ENCODE assay signal across 19 cellular contexts in the genomic region with DNA sequence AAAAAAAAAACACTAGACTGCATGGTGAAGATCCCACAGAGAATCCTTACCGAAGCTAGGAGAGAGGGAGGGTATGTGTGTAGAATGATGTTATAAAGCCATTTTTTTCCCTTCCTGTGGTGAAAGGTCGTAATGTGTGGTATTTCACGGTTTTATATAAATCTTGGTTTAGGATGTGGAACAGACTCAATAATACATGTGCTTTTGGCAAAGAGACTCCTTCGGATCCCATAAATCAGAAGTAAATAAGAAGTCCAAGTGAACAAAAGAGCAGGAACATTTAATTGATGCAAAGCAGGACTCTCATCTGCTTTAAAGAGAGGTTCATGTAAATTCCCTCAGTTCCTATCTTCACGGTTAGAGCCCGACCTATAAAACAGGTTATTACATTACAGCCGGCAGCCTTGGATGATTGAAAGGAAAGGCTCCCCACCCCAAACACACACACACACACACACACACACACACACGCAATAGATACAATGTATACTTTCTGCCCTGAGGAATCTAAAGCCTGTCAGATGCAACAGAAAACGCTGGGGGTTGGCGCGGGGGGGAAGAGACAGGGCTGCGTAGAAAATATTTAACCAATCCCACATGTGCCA.
DNase-seq lines count a peak whose midpoint lies in the region; ATAC-seq lines count a peak whose summit lies in the region.
"Had no signal": no experiment of that assay in that cellular context is flagged by ENCODE, and none has a peak within 500 bp of the region (broad histone marks: within the 10 kb centered on the region; RNA-seq: fewer than 3 reads in every experiment).

No MANE protein-coding gene starts in this region.

- peak; percentile 60 for DNase-seq in NCI-H1417 treated with DMSO at 0.1 percent for 48 hours (lab: John Stamatoyannopoulos, UW)
- DNase-seq in NCI-H1417 (lab: John Stamatoyannopoulos, UW) = no peak
- DNase-seq in NCI-H526 treated with DMSO at 0.1 percent for 48 hours (lab: John Stamatoyannopoulos, UW) = peak; percentile 90
- peak; percentile 14 for DNase-seq in epidermal melanocyte (ENCODE audit: insufficient read length, low spot score)
- DNase-seq in retina = peak; percentile 21
- DNase-seq in COLO668 (lab: John Stamatoyannopoulos, UW; ENCODE audit: unreplicated experiment) = no peak
- no peak for DNase-seq in hepatic stellate cell (ENCODE audit: low spot score)
- DNase-seq: activated naive CD4-positive, alpha-beta T cell treated with Interleukin-2 at 50 U/mL for 16 hours; CD8-positive, alpha-beta memory T cell; cortex of kidney; erythroblast; GDM1; HCEC 1CT; midbrain; occipital lobe; stimulated activated CD4-positive, alpha-beta T cell treated with anti-CD3 and anti-CD28 coated beads, Interleukin-4, amount 100 ng/mL, for 4 hours; thyroid gland had no signal

- ATAC-seq in GM19328 (IDR thresholded peaks at IDR 0.05; ENCODE audit: unreplicated experiment) = no peak
- ATAC-seq: activated CD4-positive, CD25-positive, alpha-beta regulatory T cell treated with anti-CD3 and anti-CD28 coated beads, Interleukin-2, amount 50 U/mL, for 24 hours had no signal

Comparison
In these comparisons a context has a peak if more than half of its experiments do, and no peak if none do; other contexts are left out.
1. DNase-seq: peak in NCI-H1417 treated with DMSO at 0.1 percent for 48 hours (single experiment), NCI-H526 treated with DMSO at 0.1 percent for 48 hours (single experiment), epidermal melanocyte (single experiment) and retina (single experiment); none in NCI-H1417 (0 of 3), COLO668 (single experiment) and hepatic stellate cell (single experiment).